In the genomic region with DNA sequence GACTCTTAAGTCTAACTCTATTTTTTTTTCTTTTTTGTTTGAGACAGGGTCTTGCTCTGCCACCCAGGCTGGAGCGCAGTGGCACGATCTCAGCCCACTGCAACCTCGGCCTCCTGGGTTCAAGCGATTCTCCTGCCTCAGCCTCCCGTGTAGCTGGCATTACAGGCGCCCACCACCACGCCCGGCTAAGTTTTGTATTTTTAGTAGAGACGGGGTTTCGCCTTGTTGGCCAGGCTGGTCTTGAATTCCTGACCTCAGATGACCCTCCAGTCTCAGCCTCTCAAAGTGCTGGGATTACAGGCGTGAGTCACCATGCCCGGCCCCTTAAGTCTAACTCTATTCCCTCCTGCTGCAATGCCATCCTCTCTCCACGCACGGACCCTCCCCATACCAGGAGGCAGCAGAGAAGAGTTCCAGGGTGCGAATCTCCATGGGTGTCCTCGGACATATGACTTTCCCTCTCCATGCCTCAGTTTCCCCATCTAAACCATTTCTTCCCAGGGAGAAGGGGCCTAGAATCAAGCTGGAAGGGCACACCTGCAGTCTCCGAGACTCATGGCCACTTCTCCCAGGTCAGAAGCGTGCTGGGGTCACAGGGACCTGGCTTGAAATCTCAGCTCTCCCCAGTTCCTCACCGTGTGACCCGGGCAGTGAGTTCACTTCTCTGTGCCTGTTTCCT, we compare ENCODE assay signal across 12 cellular contexts. TPM values are rescaled to one million over a fixed set of nuclear protein-coding genes. Genes with fewer than 3 reads are reported as not detected.
DNase-seq lines count a peak whose midpoint lies in the region; ATAC-seq and TF ChIP-seq lines count a peak whose summit lies in the region.
"Not testable (repeated sequence)": the region's sequence is repeated elsewhere in the genome, so short reads cannot be mapped to it uniquely, and the experiment has no call there.
"Had no signal": no experiment of that assay in that cellular context is flagged by ENCODE, and none has a peak within 500 bp of the region (broad histone marks: within the 10 kb centered on the region; RNA-seq: fewer than 3 reads in every experiment).

No MANE protein-coding gene starts in this region.

- POLR2A ChIA-PET in CD8-positive, alpha-beta memory T cell (lab: Charles Lee), result not testable (repeated sequence)
- POLR2A ChIA-PET in activated CD4-positive, alpha-beta T cell treated with anti-CD3 and anti-CD28 coated beads for 36 hours (lab: Charles Lee), result interaction anchor here (1.6 kb wide), 1 partner anchor 11 kb away, joined by 5 read pairs; no protein-coding TSS in a partner anchor

- H3K27me3 Mint-ChIP-seq in CD8-positive, alpha-beta memory T cell; activated CD4-positive, alpha-beta T cell treated with anti-CD3 and anti-CD28 coated beads for 36 hours: not testable (repeated sequence)

- H3K9me3 ChIP-seq in CD8-positive, alpha-beta memory T cell (ENCODE audit: low read length); muscle layer of colon (ENCODE audit: low read length); gastrocnemius medialis; upper lobe of right lung: not testable (repeated sequence)

- TF ChIP-seq POLR2A in gastrocnemius medialis (IDR thresholded peaks at IDR 0.05), result not testable (repeated sequence)

- CTCF ChIA-PET in CD8-positive, alpha-beta memory T cell (lab: Charles Lee), result interaction anchor here (1.4 to 2.8 kb wide), 2 partner anchors 24 to 28 kb away, joined by 3 to 13 read pairs; no protein-coding TSS in a partner anchor
- CTCF ChIA-PET in activated CD4-positive, alpha-beta T cell treated with anti-CD3 and anti-CD28 coated beads for 36 hours (lab: Charles Lee), result interaction anchor here (1.1 to 1.6 kb wide), 2 partner anchors 19 to 28 kb away, joined by 3 read pairs; no protein-coding TSS in a partner anchor

- H3K36me3 ChIP-seq in CD8-positive, alpha-beta memory T cell (ENCODE audit: insufficient read depth, low read length); muscle layer of colon (ENCODE audit: insufficient read depth, low read length); gastrocnemius medialis; upper lobe of right lung: not testable (repeated sequence)

- H3K4me1 Mint-ChIP-seq in CD8-positive, alpha-beta memory T cell, result peaks cover 7 to 19% (median 10%) of the 10 kb centered on the region in 3 donors
- peaks cover 18% of the 10 kb centered on the region for H3K4me1 Mint-ChIP-seq in activated CD4-positive, alpha-beta T cell treated with anti-CD3 and anti-CD28 coated beads for 36 hours

- not testable (repeated sequence) for ATAC-seq in activated CD4-positive, alpha-beta T cell treated with anti-CD3 and anti-CD28 coated beads for 36 hours; left ventricle myocardium superior; upper lobe of right lung
- ATAC-seq in gastrocnemius medialis, result peak in 1 of 2 donors; percentile 4

- H3K27me3 ChIP-seq in CD8-positive, alpha-beta memory T cell (ENCODE audit: insufficient read depth, low read length, poor library complexity, severe bottlenecking); muscle layer of colon (ENCODE audit: control insufficient read depth in 1 of 2, insufficient read depth in 2 of 2, low read length in 2 of 2); gastrocnemius medialis; upper lobe of right lung: not testable (repeated sequence)

- peak overlapping the region; percentile 47 for H3K27ac ChIP-seq in CD8-positive, alpha-beta memory T cell (ENCODE audit: low read depth, low read length)
- peak overlapping the region; percentile 81 to 93 for H3K27ac ChIP-seq in coronary artery
- peak overlapping the region; percentile 25 for H3K27ac ChIP-seq in muscle layer of colon (ENCODE audit: low read depth, low read length)
- peak overlapping the region; percentile 87 to 97 (median 94) for H3K27ac ChIP-seq in gastrocnemius medialis
- peak overlapping the region; percentile 87 for H3K27ac ChIP-seq in upper lobe of right lung

- not testable (repeated sequence) for DNase-seq in CD8-positive, alpha-beta memory T cell; activated CD4-positive, alpha-beta T cell treated with anti-CD3 and anti-CD28 coated beads for 36 hours; coronary artery (ENCODE audit: low spot score); upper lobe of right lung
- DNase-seq in M059J (ENCODE audit: low read depth) (peak; percentile 88), left ventricle myocardium superior (peak; percentile 42), gastrocnemius medialis (peak in 1 of 2 donors; percentile 63)

- intact Hi-C loops in activated CD4-positive, alpha-beta T cell treated with anti-CD3 and anti-CD28 coated beads for 36 hours (cut with DNase I, micrococcal nuclease); left ventricle myocardium superior (cut with micrococcal nuclease); upper lobe of right lung (cut with DNase I): not testable (repeated sequence)
- intact Hi-C loops in gastrocnemius medialis (cut with DNase I; ENCODE audit: low total_unique reads), result loop anchor here (10.0 kb wide), 1 partner anchor 212 kb away; a partner anchor contains a TSS

- H3K4me1 ChIP-seq in CD8-positive, alpha-beta memory T cell (ENCODE audit: insufficient read depth, low read length), result not testable (repeated sequence)
- peaks cover 44% of the 10 kb centered on the region for H3K4me1 ChIP-seq in muscle layer of colon (ENCODE audit: insufficient read depth, low read length)
- H3K4me1 ChIP-seq in gastrocnemius medialis, result peaks cover 35 to 56% of the 10 kb centered on the region in 2 donors
- H3K4me1 ChIP-seq in upper lobe of right lung, result peaks cover 72% of the 10 kb centered on the region

- in situ Hi-C loops in gastrocnemius medialis (cut with MboI; ENCODE audit: low sequenced_read_pairs in 4 of 4), result not testable (repeated sequence)

- H3K27ac Mint-ChIP-seq in CD8-positive, alpha-beta memory T cell, result peak overlapping the region in 2 of 8 donors; percentile 36 to 41
- peak overlapping the region; percentile 47 for H3K27ac Mint-ChIP-seq in activated CD4-positive, alpha-beta T cell treated with anti-CD3 and anti-CD28 coated beads for 36 hours

- H3K4me3 ChIP-seq in CD8-positive, alpha-beta memory T cell (ENCODE audit: low read length); coronary artery; muscle layer of colon (ENCODE audit: low read depth in 1 of 2, low read length in 2 of 2); upper lobe of right lung: not testable (repeated sequence)
- H3K4me3 ChIP-seq in gastrocnemius medialis, result peak overlapping the region in 1 of 4 donors; percentile 33

- TF ChIP-seq CTCF in coronary artery (IDR thresholded peaks at IDR 0.05); gastrocnemius medialis (IDR thresholded peaks at IDR 0.05 in 4 of 5, conservative IDR thresholded peaks at IDR 0.05 in 1 of 5); upper lobe of right lung (IDR thresholded peaks at IDR 0.05): not testable (repeated sequence)

- H3K36me3 Mint-ChIP-seq in CD8-positive, alpha-beta memory T cell; activated CD4-positive, alpha-beta T cell treated with anti-CD3 and anti-CD28 coated beads for 36 hours (ENCODE audit: low read depth): not testable (repeated sequence)

- H3K9me3 Mint-ChIP-seq in CD8-positive, alpha-beta memory T cell; activated CD4-positive, alpha-beta T cell treated with anti-CD3 and anti-CD28 coated beads for 36 hours (ENCODE audit: low read depth): not testable (repeated sequence)

- not testable (repeated sequence) for H3K4me3 Mint-ChIP-seq in CD8-positive, alpha-beta memory T cell; activated CD4-positive, alpha-beta T cell treated with anti-CD3 and anti-CD28 coated beads for 36 hours

- H3K9ac ChIP-seq in muscle layer of colon (ENCODE audit: low read length), result not testable (repeated sequence)

RNA-seq across cellular contexts. Expression of a gene that starts 6.0 kb away (rescaled TPM):
- 10 to 100 TPM; 30.5 to 33.9 TPM for total RNA-seq in CD8-positive, alpha-beta memory T cell
- polyA plus RNA-seq in CD8-positive, alpha-beta memory T cell, result 9.8 TPM
- 6.8 and 21.6 TPM in 2 replicates for total RNA-seq in M059J (2014; rRNA removed; shearing (Covaris generic))
- total RNA-seq in activated CD4-positive, alpha-beta T cell treated with anti-CD3 and anti-CD28 coated beads for 36 hours, result 10 to 100 TPM; 56.2 to 81.5 TPM
- 14.5 TPM for total RNA-seq in left ventricle myocardium superior
- total RNA-seq in gastrocnemius medialis, result 10 to 100 TPM in 1 of 4 donors, 1 to 10 TPM in 3; 7.2 to 15.7 (median 8.5) TPM
- total RNA-seq in upper lobe of right lung, result 87.4 TPM

RNA-seq across cellular contexts. Expression of a gene that starts 35.2 kb away (rescaled TPM):
- total RNA-seq in CD8-positive, alpha-beta memory T cell, result not detected
- not detected for polyA plus RNA-seq in CD8-positive, alpha-beta memory T cell
- total RNA-seq in M059J (2014; rRNA removed; shearing (Covaris generic)), result not detected in 2 replicates
- not detected for total RNA-seq in activated CD4-positive, alpha-beta T cell treated with anti-CD3 and anti-CD28 coated beads for 36 hours
- total RNA-seq in left ventricle myocardium superior (not detected), gastrocnemius medialis (under 1 TPM in 1 of 4 donors, not detected in 3; 0.49 TPM), upper lobe of right lung (3.2 TPM)
- total RNA-seq: activated naive CD4-positive, alpha-beta T cell treated with anti-CD3 and anti-CD28 coated beads for 36 hours; CD8-positive, alpha-beta T cell; Right ventricle myocardium superior had no signal

RNA-seq across cellular contexts. Expression of a gene that starts 43.5 kb away (rescaled TPM):
- total RNA-seq in CD8-positive, alpha-beta memory T cell, result not detected
- polyA plus RNA-seq in CD8-positive, alpha-beta memory T cell, result not detected
- total RNA-seq in M059J (2014; rRNA removed; shearing (Covaris generic)), result not detected in 2 replicates
- total RNA-seq in activated CD4-positive, alpha-beta T cell treated with anti-CD3 and anti-CD28 coated beads for 36 hours, result not detected
- total RNA-seq in left ventricle myocardium superior, result not detected
- not detected for total RNA-seq in gastrocnemius medialis
- total RNA-seq in upper lobe of right lung, result not detected
- total RNA-seq: activated naive CD4-positive, alpha-beta T cell treated with anti-CD3 and anti-CD28 coated beads for 36 hours; CD8-positive, alpha-beta T cell; lower leg skin; Right ventricle myocardium superior had no signal

Comparison
In these comparisons a context has a peak if more than half of its experiments do, and no peak if none do; other contexts are left out.
1. H3K27ac ChIP-seq: peak in every context shown above with its lines; median percentile 94 in gastrocnemius medialis; 87 in coronary artery; 87 in upper lobe of right lung; 47 in CD8-positive, alpha-beta memory T cell; 25 in muscle layer of colon.